14 cellular contexts compared by ENCODE assay signal in genomic region chr10:22723783-22724182, GRCh38. TPM values are rescaled to one million over a fixed set of nuclear protein-coding genes. Genes with fewer than 3 reads are reported as not detected.
A peak's percentile ranks its signal among the peaks of the same experiment; 100 is the strongest.
DNase-seq lines count a peak whose midpoint lies in the region; ATAC-seq and TF ChIP-seq lines count a peak whose summit lies in the region.
"Had no signal": no experiment of that assay in that cellular context is flagged by ENCODE, and none has a peak within 500 bp of the region (broad histone marks: within the 10 kb centered on the region; RNA-seq: fewer than 3 reads in every experiment).

No MANE protein-coding gene starts in this region.

- no peak for TF ChIP-seq CTCF in GM13976 (IDR thresholded peaks at IDR 0.05; ENCODE audit: borderline replicate concordance, control extremely low read depth, extremely low read depth, insufficient read depth, missing control alignments)
- no peak for TF ChIP-seq CTCF in osteocyte (IDR thresholded peaks at IDR 0.05)

- in situ Hi-C loops in GM13976 (cut with MboI; ENCODE audit: low sequenced_read_pairs, unreplicated experiment), result no loop called here

- peaks cover 27% of the 10 kb centered on the region for H3K27me3 Mint-ChIP-seq in osteocyte (ENCODE audit: unreplicated experiment)

- H3K4me3 Mint-ChIP-seq in osteocyte (ENCODE audit: unreplicated experiment), result no peak overlapping the region
- H3K4me3 Mint-ChIP-seq: CD4-positive, CD25-positive, alpha-beta regulatory T cell had no signal

- no peaks in the 10 kb centered on the region for H3K4me1 Mint-ChIP-seq in osteocyte (ENCODE audit: unreplicated experiment)

- H3K27ac Mint-ChIP-seq in osteocyte (ENCODE audit: unreplicated experiment), result no peak overlapping the region

- H3K9me3 Mint-ChIP-seq in osteocyte (ENCODE audit: unreplicated experiment), result no peaks in the 10 kb centered on the region
- H3K9me3 Mint-ChIP-seq: CD4-positive, CD25-positive, alpha-beta regulatory T cell had no signal

- H3K36me3 Mint-ChIP-seq in osteocyte (ENCODE audit: unreplicated experiment), result no peaks in the 10 kb centered on the region
- H3K36me3 Mint-ChIP-seq: CD4-positive, CD25-positive, alpha-beta regulatory T cell had no signal

- ATAC-seq in GM19397 (IDR thresholded peaks at IDR 0.05; ENCODE audit: unreplicated experiment) (peak; percentile 30), HG02870 (IDR thresholded peaks at IDR 0.05; ENCODE audit: unreplicated experiment) (peak; percentile 60), HG03565 (IDR thresholded peaks at IDR 0.05; ENCODE audit: unreplicated experiment) (peak; percentile 36)

- DNase-seq in GM13976 (ENCODE audit: low spot score) (peak; percentile 48), Kasumi-1 (lab: John Stamatoyannopoulos, UW) (no peak), osteocyte (ENCODE audit: extremely low spot score, unreplicated experiment) (no peak), activated T-cell treated with anti-CD3 and anti-CD28 coated beads for 4 hours (no peak)
- DNase-seq in activated CD4-positive, alpha-beta T cell treated with anti-CD3 and anti-CD28 coated beads for 4 hours, result no peak
- DNase-seq: activated CD4-positive, alpha-beta T cell treated with anti-CD3 and anti-CD28 coated beads for 1 hour; activated naive CD4-positive, alpha-beta T cell treated with anti-CD3 and anti-CD28 coated beads, Interleukin-2, amount 50 U/mL, for 16 hours; CD4-positive, CD25-positive, alpha-beta regulatory T cell; effector memory CD4-positive, alpha-beta T cell; right cardiac atrium; SHP77 had no signal

RNA-seq across cellular contexts. Expression of gene PIP4K2A, which starts 9.4 kb away (rescaled TPM):
- total RNA-seq in osteocyte, result 41.1 and 52.7 TPM in 2 replicates
